Comparison of ENCODE assay signal across 1 cellular context in genomic region chr11:72080326-72081183, GRCh38.
TF ChIP-seq lines count a peak whose summit lies in the region.

Gene LRRC51, plus strand, starts transcription at chr11:72080850. Its CDS starts 8,234 bp downstream, at chr11:72089084.
Gene NUMA1, minus strand, starts transcription at chr11:72080542. Its CDS starts 44,599 bp downstream, at chr11:72035943.

TF ChIP-seq in GM23338, 12 proteins besides CTCF, POLR2A, EP300 and RAD21 (continued from another document):
- TF ChIP-seq ZNF462 (CRISPR knock-in tag; IDR thresholded peaks at IDR 0.05) (no peak), EZH2phosphoT487 (IDR thresholded peaks at IDR 0.05; ENCODE audit: unreplicated experiment) (no peak), JUNB (IDR thresholded peaks at IDR 0.05; ENCODE audit: unreplicated experiment) (no peak), EZH2 (IDR thresholded peaks at IDR 0.05; ENCODE audit: low read depth, unreplicated experiment) (no peak), STAT1 (IDR thresholded peaks at IDR 0.05; ENCODE audit: unreplicated experiment) (no peak), REST (IDR thresholded peaks at IDR 0.05; ENCODE audit: unreplicated experiment) (peak; percentile 21), NANOG (IDR thresholded peaks at IDR 0.05; ENCODE audit: borderline replicate concordance) (no peak), ZNF331 (CRISPR knock-in tag; IDR thresholded peaks at IDR 0.05; ENCODE audit: low read depth) (no peak)
- TF ChIP-seq, protein P1, sequence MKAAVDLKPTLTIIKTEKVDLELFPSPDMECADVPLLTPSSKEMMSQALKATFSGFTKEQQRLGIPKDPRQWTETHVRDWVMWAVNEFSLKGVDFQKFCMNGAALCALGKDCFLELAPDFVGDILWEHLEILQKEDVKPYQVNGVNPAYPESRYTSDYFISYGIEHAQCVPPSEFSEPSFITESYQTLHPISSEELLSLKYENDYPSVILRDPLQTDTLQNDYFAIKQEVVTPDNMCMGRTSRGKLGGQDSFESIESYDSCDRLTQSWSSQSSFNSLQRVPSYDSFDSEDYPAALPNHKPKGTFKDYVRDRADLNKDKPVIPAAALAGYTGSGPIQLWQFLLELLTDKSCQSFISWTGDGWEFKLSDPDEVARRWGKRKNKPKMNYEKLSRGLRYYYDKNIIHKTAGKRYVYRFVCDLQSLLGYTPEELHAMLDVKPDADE (IDR thresholded peaks at IDR 0.05): peak; percentile 77
